In genomic region chr1:207007352-207008033, GRCh38 we compare ENCODE assay signal across 12 cellular contexts. TPM values are rescaled to one million over a fixed set of nuclear protein-coding genes. Genes with fewer than 3 reads are reported as not detected.
DNase-seq lines count a peak whose midpoint lies in the region; ATAC-seq and TF ChIP-seq lines count a peak whose summit lies in the region.
"Had no signal": no experiment of that assay in that cellular context is flagged by ENCODE, and none has a peak within 500 bp of the region (broad histone marks: within the 10 kb centered on the region; RNA-seq: fewer than 3 reads in every experiment).

No MANE protein-coding gene starts in this region.

- TF ChIP-seq CTCF in AG04449 (IDR thresholded peaks at IDR 0.05; ENCODE audit: insufficient read depth, low read length, missing control alignments) (no peak), mesothelial cell of epicardium (IDR thresholded peaks at IDR 0.05; ENCODE audit: unreplicated experiment) (no peak)

- H3K4me3 ChIP-seq in AG04449 (ENCODE audit: low read depth, low read length) = no peak overlapping the region

- peaks cover 5% of the 10 kb centered on the region for H3K9me3 Mint-ChIP-seq in mesothelial cell of epicardium

- ATAC-seq in GM21423 (IDR thresholded peaks at IDR 0.05; ENCODE audit: unreplicated experiment) (no peak), HG03095 (IDR thresholded peaks at IDR 0.05; ENCODE audit: unreplicated experiment) (no peak)

- CTCF ChIA-PET in AG04449 (lab: Yijun Ruan, JAX) = interaction anchor here (1.8 to 5.8 kb wide), 4 partner anchors 12 to 95 kb away, joined by 8 to 92 read pairs (median 24); no protein-coding TSS in a partner anchor

- peaks cover 3% of the 10 kb centered on the region for H3K36me3 Mint-ChIP-seq in mesothelial cell of epicardium
- H3K36me3 Mint-ChIP-seq: CD14-positive monocyte had no signal

- no peak overlapping the region for H3K4me3 Mint-ChIP-seq in mesothelial cell of epicardium
- H3K4me3 Mint-ChIP-seq: CD14-positive monocyte had no signal

- peak overlapping the region; percentile 86 for H3K27ac Mint-ChIP-seq in mesothelial cell of epicardium
- H3K27ac Mint-ChIP-seq: CD14-positive monocyte had no signal

- DNase-seq in AG04449 (ENCODE audit: low read depth, low spot score) (peak; percentile 49), M059J (ENCODE audit: low read depth) (peak; percentile 99), dermis blood vessel endothelial cell (peak; percentile 40), mesothelial cell of epicardium (ENCODE audit: low spot score in 2 of 2, unreplicated experiment in 2 of 2) (no peak), SHP77 treated with DMSO at 0.1 percent for 48 hours (lab: John Stamatoyannopoulos, UW) (no peak), DMS153 treated with DMSO at 0.1 percent for 48 hours (lab: John Stamatoyannopoulos, UW; ENCODE audit: unreplicated experiment) (no peak)
- DNase-seq: amygdala, KBM-7 had no signal

- H3K4me1 Mint-ChIP-seq in mesothelial cell of epicardium = peaks cover 29% of the 10 kb centered on the region

- H3K27me3 Mint-ChIP-seq in mesothelial cell of epicardium (ENCODE audit: low read depth) = peaks cover 15% of the 10 kb centered on the region

- POLR2A ChIA-PET in AG04449 (lab: Yijun Ruan, JAX) = interaction anchor here (0.5 kb wide), 1 partner anchor 381 kb away, joined by 3 read pairs; no protein-coding TSS in a partner anchor

RNA-seq across cellular contexts. Expression of gene C1orf116, which starts 25.1 kb away (rescaled TPM):
- not detected in 2 replicates for total RNA-seq in M059J (2014; rRNA removed; shearing (Covaris generic))
- total RNA-seq in dermis blood vessel endothelial cell (0.05 and 0.17 TPM in 2 replicates), mesothelial cell of epicardium (0.44 to 0.67 TPM (median 0.57 TPM) in 3 replicates)

RNA-seq across cellular contexts. Expression of gene FCAMR, which starts 37.2 kb away (rescaled TPM):
- not detected in 2 replicates for total RNA-seq in M059J (2014; rRNA removed; shearing (Covaris generic))
- total RNA-seq in dermis blood vessel endothelial cell (not detected in 2 replicates), mesothelial cell of epicardium (not detected in 3 replicates)
- total RNA-seq: temporal lobe had no signal

RNA-seq across cellular contexts. Expression of gene YOD1, which starts 43.5 kb away (rescaled TPM):
- 5.1 and 6.0 TPM in 2 replicates for total RNA-seq in M059J (2014; rRNA removed; shearing (Covaris generic))
- total RNA-seq in dermis blood vessel endothelial cell (8.2 and 8.5 TPM in 2 replicates), mesothelial cell of epicardium (9.6 to 10.3 TPM (median 10.1 TPM) in 3 replicates)

RNA-seq across cellular contexts. Expression of gene PFKFB2, which starts 45.6 kb away (rescaled TPM):
- total RNA-seq in M059J (2014; rRNA removed; shearing (Covaris generic)) = 6.4 and 6.5 TPM in 2 replicates
- total RNA-seq in dermis blood vessel endothelial cell (1.0 and 1.1 TPM in 2 replicates), mesothelial cell of epicardium (12.5 to 13.6 TPM (median 12.7 TPM) in 3 replicates)

Comparison
In these comparisons a context has a peak if more than half of its experiments do, and no peak if none do; other contexts are left out.
1. DNase-seq: peak in AG04449 (single experiment), M059J (single experiment) and dermis blood vessel endothelial cell (single experiment); none in mesothelial cell of epicardium (0 of 2), SHP77 treated with DMSO at 0.1 percent for 48 hours (single experiment) and DMS153 treated with DMSO at 0.1 percent for 48 hours (single experiment).